ENCODE assay signal across 19 cellular contexts in the genomic region with DNA sequence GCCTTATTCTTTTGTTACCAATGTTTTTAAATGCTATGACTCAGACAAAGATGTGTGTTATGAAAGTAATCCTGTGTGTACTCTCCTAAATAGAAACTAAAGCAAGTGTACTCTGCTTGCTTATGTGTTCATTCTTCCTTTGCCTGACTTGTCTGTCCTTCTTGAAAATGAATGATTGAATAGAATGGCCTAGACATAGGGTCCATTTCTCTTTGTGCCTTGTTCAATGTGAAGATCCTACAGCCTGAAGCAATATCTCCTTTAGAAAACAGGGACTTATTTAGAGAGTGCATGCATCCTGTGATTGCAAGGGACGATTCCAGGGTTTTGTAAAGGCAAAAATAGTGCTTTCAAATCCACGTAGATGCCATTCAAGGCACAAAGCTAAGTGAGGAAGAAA.
DNase-seq lines count a peak whose midpoint lies in the region; ATAC-seq and TF ChIP-seq lines count a peak whose summit lies in the region.
"Had no signal": no experiment of that assay in that cellular context is flagged by ENCODE, and none has a peak within 500 bp of the region (broad histone marks: within the 10 kb centered on the region; RNA-seq: fewer than 3 reads in every experiment).

No MANE protein-coding gene starts in this region.

- POLR2A ChIA-PET in MCF 10A (lab: Yijun Ruan, JAX): interaction anchor here (0.6 kb wide), 1 partner anchor 1411 kb away, joined by 3 read pairs; the partner anchor contains the start of gene PPA2

- TF ChIP-seq CTCF in MCF 10A (IDR thresholded peaks at IDR 0.05; ENCODE audit: unreplicated experiment): no peak
- TF ChIP-seq CTCF in breast epithelium (IDR thresholded peaks at IDR 0.05): no peak
- TF ChIP-seq CTCF in mammary epithelial cell (conservative IDR thresholded peaks at IDR 0.05 in 1 of 2, IDR thresholded peaks at IDR 0.05 in 1 of 2; ENCODE audit: extremely low read depth in 1 of 2, insufficient read depth in 1 of 2, low read depth in 1 of 2, low read length in 2 of 2): no peak
- no peak for TF ChIP-seq CTCF in GM13977 (IDR thresholded peaks at IDR 0.05; ENCODE audit: extremely low read depth, insufficient read depth, missing control alignments)

- H3K4me1 ChIP-seq in breast epithelium (no peaks in the 10 kb centered on the region), mammary epithelial cell (ENCODE audit: insufficient read depth, low read length) (no peaks in the 10 kb centered on the region)
- H3K4me1 ChIP-seq: BLaER1 treated with 17β-estradiol and CSF1 and Interleukin-3, amounts not matched to agents 10 nM and 100 nM; Caco-2 had no signal

- CTCF ChIA-PET in MCF 10A (lab: Yijun Ruan, JAX): interaction anchor here (1.6 to 5.5 kb wide), 2 partner anchors 16 to 797 kb away, joined by 5 to 73 read pairs; no protein-coding TSS in a partner anchor
- CTCF ChIA-PET in mammary epithelial cell (lab: Charles Lee; ENCODE audit: low non-redundant PET): no interaction called here

- no peak overlapping the region for H3K9ac ChIP-seq in mammary epithelial cell (ENCODE audit: insufficient read depth, low read length)
- H3K9ac ChIP-seq: BLaER1 treated with 17β-estradiol and CSF1 and Interleukin-3, amounts not matched to agents 10 nM and 100 nM had no signal

- H3K9me3 ChIP-seq in breast epithelium (no peaks in the 10 kb centered on the region), mammary epithelial cell (replicated peaks; ENCODE audit: insufficient read depth, low read length) (no peaks in the 10 kb centered on the region)
- H3K9me3 ChIP-seq: BLaER1 treated with 17β-estradiol and CSF1 and Interleukin-3, amounts not matched to agents 10 nM and 100 nM; Caco-2 had no signal

- H3K36me3 Mint-ChIP-seq in MCF 10A (ENCODE audit: insufficient read depth, unreplicated experiment): no peaks in the 10 kb centered on the region
- H3K36me3 Mint-ChIP-seq: CD4-positive, CD25-positive, alpha-beta regulatory T cell; CD8-positive, alpha-beta memory T cell had no signal

- DNase-seq in MCF 10A (ENCODE audit: unreplicated experiment) (peak; percentile 1), breast epithelium (ENCODE audit: low spot score in 2 of 2) (no peak), mammary epithelial cell (peak; percentile 2), medulla oblongata (ENCODE audit: extremely low spot score) (peak; percentile 17), glomerular visceral epithelial cell (ENCODE audit: extremely low spot score) (no peak), GM13977 (ENCODE audit: low spot score) (no peak), Ammon's horn (ENCODE audit: low spot score) (no peak)
- DNase-seq: 8988T; Caco-2; CD4-positive, CD25-positive, alpha-beta regulatory T cell; CD8-positive, alpha-beta memory T cell; DMS79 treated with DMSO at 0.1 percent for 48 hours; GF-D8; GOT3; H9; KG1 had no signal

- WGBS in mammary epithelial cell (ENCODE audit: low coverage, missing lambda C conversion rate): 28% methylated on average over 2 of the region's 2 CpGs

- no peaks in the 10 kb centered on the region for H3K4me1 Mint-ChIP-seq in MCF 10A (ENCODE audit: insufficient read depth, unreplicated experiment)
- H3K4me1 Mint-ChIP-seq: B cell; CD4-positive, CD25-positive, alpha-beta regulatory T cell; CD8-positive, alpha-beta memory T cell had no signal

- H3K79me2 ChIP-seq in mammary epithelial cell (ENCODE audit: insufficient read depth, low read length): no peaks in the 10 kb centered on the region

- H3K4me3 Mint-ChIP-seq in MCF 10A (ENCODE audit: unreplicated experiment): no peak overlapping the region
- H3K4me3 Mint-ChIP-seq: B cell; CD4-positive, CD25-positive, alpha-beta regulatory T cell; CD8-positive, alpha-beta memory T cell; H9 had no signal

- H4K20me1 ChIP-seq in mammary epithelial cell (ENCODE audit: insufficient read depth, low read length): no peaks in the 10 kb centered on the region
- H4K20me1 ChIP-seq: BLaER1 treated with 17β-estradiol and CSF1 and Interleukin-3, amounts not matched to agents 10 nM and 100 nM had no signal

- H3K4me2 ChIP-seq in mammary epithelial cell (ENCODE audit: insufficient read depth, low read depth, low read length): no peak overlapping the region
- H3K4me2 ChIP-seq: BLaER1 treated with 17β-estradiol and CSF1 and Interleukin-3, amounts not matched to agents 10 nM and 100 nM had no signal

- H3K9me3 Mint-ChIP-seq in MCF 10A (ENCODE audit: unreplicated experiment): no peaks in the 10 kb centered on the region
- H3K9me3 Mint-ChIP-seq: H9 had no signal

- dilution Hi-C loops in mammary epithelial cell (cut with HindIII; ENCODE audit: low sequenced_read_pairs): no loop called here

- BruUV-seq in MCF 10A (replicated peaks; lab: Mats Ljungman, UMichigan): no TSS peak
- no TSS peak for BruUV-seq in mammary epithelial cell (replicated peaks; lab: Mats Ljungman, UMichigan)

- intact Hi-C loops in MCF 10A (cut with micrococcal nuclease): no loop called here
- intact Hi-C loops in breast epithelium (cut with DNase I; ENCODE audit: low total_unique reads): no loop called here
- intact Hi-C loops in mammary epithelial cell (cut with micrococcal nuclease): no loop called here

- no peak overlapping the region for H3K27ac ChIP-seq in breast epithelium
- no peak overlapping the region for H3K27ac ChIP-seq in mammary epithelial cell (ENCODE audit: insufficient read depth, low read depth, low read length)
- H3K27ac ChIP-seq: BLaER1 treated with 17β-estradiol and CSF1 and Interleukin-3, amounts not matched to agents 10 nM and 100 nM had no signal

- in situ Hi-C loops in mammary epithelial cell (cut with MboI; ENCODE audit: low sequenced_read_pairs in 2 of 2): loop anchor here in 1 of 2 donors (25.0 kb wide), 1 partner anchor 799 kb away; no protein-coding TSS in a partner anchor
- in situ Hi-C loops in GM13977 (cut with MboI; ENCODE audit: low pct_unique_long_range_greater_than_20kb, low sequenced_read_pairs, unreplicated experiment): loop anchor here (10.0 to 25.0 kb wide), 2 partner anchors 801 to 1399 kb away; partner anchors contain the start of gene PPA2

- TF ChIP-seq POLR2A in breast epithelium (IDR thresholded peaks at IDR 0.05): no peak

- H2AFZ ChIP-seq in mammary epithelial cell (ENCODE audit: low read depth, low read length): no peak overlapping the region

- H3K27ac Mint-ChIP-seq in MCF 10A (ENCODE audit: low read depth, unreplicated experiment): no peak overlapping the region
- H3K27ac Mint-ChIP-seq: B cell; CD4-positive, CD25-positive, alpha-beta regulatory T cell; CD8-positive, alpha-beta memory T cell; H9 had no signal

- H3K36me3 ChIP-seq in breast epithelium (no peaks in the 10 kb centered on the region), mammary epithelial cell (ENCODE audit: insufficient read depth, low read length) (no peaks in the 10 kb centered on the region)
- H3K36me3 ChIP-seq: BLaER1 treated with 17β-estradiol and CSF1 and Interleukin-3, amounts not matched to agents 10 nM and 100 nM had no signal

- H3K27me3 ChIP-seq in breast epithelium (no peaks in the 10 kb centered on the region), mammary epithelial cell (ENCODE audit: insufficient read depth, low read length) (no peaks in the 10 kb centered on the region)
- H3K27me3 ChIP-seq: BLaER1 treated with 17β-estradiol and CSF1 and Interleukin-3, amounts not matched to agents 10 nM and 100 nM had no signal

- H3K4me3 ChIP-seq in breast epithelium (no peak overlapping the region), mammary epithelial cell (replicated peaks in 1 of 3; ENCODE audit: insufficient read depth in 1 of 3, low read depth in 2 of 3, low read length in 3 of 3) (no peak overlapping the region)
- H3K4me3 ChIP-seq: BLaER1 treated with 17β-estradiol and CSF1 and Interleukin-3, amounts not matched to agents 10 nM and 100 nM had no signal

- no peaks in the 10 kb centered on the region for H3K27me3 Mint-ChIP-seq in MCF 10A (ENCODE audit: insufficient read depth, unreplicated experiment)
- H3K27me3 Mint-ChIP-seq: B cell; CD4-positive, CD25-positive, alpha-beta regulatory T cell; CD8-positive, alpha-beta memory T cell had no signal

- no peak for ATAC-seq in GM21528 (IDR thresholded peaks at IDR 0.05; ENCODE audit: low FRiP score, unreplicated experiment)

Comparison
In these comparisons a context has a peak if more than half of its experiments do, and no peak if none do; other contexts are left out.
1. DNase-seq: peak in MCF 10A (single experiment), mammary epithelial cell (single experiment) and medulla oblongata (single experiment); none in breast epithelium (0 of 2), glomerular visceral epithelial cell (single experiment), GM13977 (single experiment) and Ammon's horn (single experiment).